2 cellular contexts compared by ENCODE assay signal in genomic region chr11:15031945-15032344, GRCh38. TPM values are rescaled to one million over a fixed set of nuclear protein-coding genes. Genes with fewer than 3 reads are reported as not detected.
"Had no signal": no experiment of that assay in that cellular context is flagged by ENCODE, and none has a peak within 500 bp of the region (broad histone marks: within the 10 kb centered on the region; RNA-seq: fewer than 3 reads in every experiment).

No MANE protein-coding gene starts in this region.

RNA-seq across cellular contexts. Expression of gene CALCB, which starts 41.4 kb away (rescaled TPM):
- total RNA-seq: G401 had no signal

RNA-seq across cellular contexts. Expression of gene CALCA, which starts 59.8 kb away (rescaled TPM):
- total RNA-seq: G401, GM12878 had no signal
- polyA plus RNA-seq: GM12878 had no signal
